Comparison of ENCODE assay signal across 9 cellular contexts in genomic region chr12:31728917-31729640, GRCh38. TPM values are rescaled to one million over a fixed set of nuclear protein-coding genes. Genes with fewer than 3 reads are reported as not detected.
DNase-seq lines count a peak whose midpoint lies in the region; ATAC-seq, FAIRE-seq and TF ChIP-seq lines count a peak whose summit lies in the region.
"Had no signal": no experiment of that assay in that cellular context is flagged by ENCODE, and none has a peak within 500 bp of the region (broad histone marks: within the 10 kb centered on the region; RNA-seq: fewer than 3 reads in every experiment).

TSS of gene AMN1 (minus strand) at chr12:31729021. CDS start at chr12:31729008, 13 bp downstream.

- intact Hi-C loops in kidney (cut with DNase I), result no loop called here

- peak within 1 kb of the TSS; percentile 98 for H3K27ac Mint-ChIP-seq in chondrocyte (ENCODE audit: unreplicated experiment)

- TF ChIP-seq CTCF in chondrocyte (IDR thresholded peaks at IDR 0.05) (peak; percentile 29), kidney (IDR thresholded peaks at IDR 0.05; ENCODE audit: borderline replicate concordance, extremely low read depth, insufficient read depth) (peak; percentile 20)

- peaks cover 0 to 3% of the 10 kb centered on the region in 2 donors for H3K9me3 ChIP-seq in kidney (ENCODE audit: control insufficient read depth in 1 of 2, low read length in 2 of 2)

- ATAC-seq in GM19043 (IDR thresholded peaks at IDR 0.05; ENCODE audit: low read depth, unreplicated experiment) (peak; percentile 91), HG03354 (IDR thresholded peaks at IDR 0.05; ENCODE audit: poor library complexity, severe bottlenecking, unreplicated experiment) (peak; percentile 95)

- peaks cover 7 to 14% of the 10 kb centered on the region in 2 donors for H3K4me1 ChIP-seq in kidney (ENCODE audit: control insufficient read depth in 1 of 2, insufficient read depth in 1 of 2, low read depth in 1 of 2, low read length in 2 of 2)

- H3K36me3 ChIP-seq in kidney (ENCODE audit: control insufficient read depth in 1 of 2, insufficient read depth in 2 of 2, low read length in 2 of 2), result no peaks in the 10 kb centered on the region

- peaks cover 12% of the 10 kb centered on the region for H3K9me3 Mint-ChIP-seq in chondrocyte (ENCODE audit: low read depth)

- H3K4me3 Mint-ChIP-seq in chondrocyte (ENCODE audit: unreplicated experiment), result peak within 1 kb of the TSS; percentile 96

- H3K36me3 Mint-ChIP-seq in chondrocyte (ENCODE audit: low read depth), result peaks cover 1% of the 10 kb centered on the region

- DNase-seq in AG20443 (ENCODE audit: low spot score), result peak; percentile 98
- peak; percentile 97 for DNase-seq in NCI-H460 (ENCODE audit: extremely low read depth, low read depth)
- peak; percentile 96 to 98 for DNase-seq in activated CD4-positive, alpha-beta T cell treated with anti-CD3 and anti-CD28 coated beads for 24 hours (ENCODE audit: low read depth in 2 of 2)
- peak; percentile 99 for DNase-seq in chondrocyte (ENCODE audit: low spot score)
- DNase-seq in kidney, result peak; percentile 100
- peak; percentile 96 for DNase-seq in stimulated activated CD4-positive, alpha-beta T cell treated with anti-CD3 and anti-CD28 coated beads, Interleukin-15, amount 100 ng/mL, for 1 hour (ENCODE audit: low read depth in 1 of 2, low spot score in 1 of 2)

- FAIRE-seq in kidney (lab: Jason Lieb, UNC), result peak; percentile 91
- FAIRE-seq: colon had no signal

- H3K9ac ChIP-seq in kidney (ENCODE audit: low read length in 2 of 2), result peak within 1 kb of the TSS; percentile 78

- H3K4me1 Mint-ChIP-seq in chondrocyte (ENCODE audit: low read depth), result peaks cover 40% of the 10 kb centered on the region

- peak within 1 kb of the TSS; percentile 90 to 93 for H3K4me3 ChIP-seq in kidney (ENCODE audit: low read length in 2 of 2)

- H3K27me3 Mint-ChIP-seq in chondrocyte (ENCODE audit: low read depth), result no peaks in the 10 kb centered on the region

- peak within 1 kb of the TSS; percentile 90 to 95 for H3K27ac ChIP-seq in kidney (ENCODE audit: low read depth in 2 of 2, low read length in 2 of 2)

RNA-seq across cellular contexts. Expression of gene AMN1, which starts in this region (rescaled TPM):
- total RNA-seq in NCI-H460 (2014; rRNA removed; shearing (Covaris generic)), result 19.0 and 20.1 TPM in 2 replicates
- polyA plus RNA-seq in NCI-H460 (2014; cell fraction: nucleus; rRNA removed), result 12.7 and 27.4 TPM in 2 replicates
- 6.6 to 6.9 TPM (median 6.6 TPM) in 3 replicates for total RNA-seq in chondrocyte
- total RNA-seq in kidney, result 12.5 TPM
- polyA plus RNA-seq in kidney (ENCODE audit: insufficient read depth, low read depth, low replicate concordance), result 13.9 TPM

Comparison
In these comparisons a context has a peak if more than half of its experiments do, and no peak if none do; other contexts are left out.
1. Peak in every context shown above with its lines: DNase-seq, ATAC-seq, H3K4me3 ChIP-seq and H3K27ac ChIP-seq.